1 cellular context compared by ENCODE assay signal in the genomic region with DNA sequence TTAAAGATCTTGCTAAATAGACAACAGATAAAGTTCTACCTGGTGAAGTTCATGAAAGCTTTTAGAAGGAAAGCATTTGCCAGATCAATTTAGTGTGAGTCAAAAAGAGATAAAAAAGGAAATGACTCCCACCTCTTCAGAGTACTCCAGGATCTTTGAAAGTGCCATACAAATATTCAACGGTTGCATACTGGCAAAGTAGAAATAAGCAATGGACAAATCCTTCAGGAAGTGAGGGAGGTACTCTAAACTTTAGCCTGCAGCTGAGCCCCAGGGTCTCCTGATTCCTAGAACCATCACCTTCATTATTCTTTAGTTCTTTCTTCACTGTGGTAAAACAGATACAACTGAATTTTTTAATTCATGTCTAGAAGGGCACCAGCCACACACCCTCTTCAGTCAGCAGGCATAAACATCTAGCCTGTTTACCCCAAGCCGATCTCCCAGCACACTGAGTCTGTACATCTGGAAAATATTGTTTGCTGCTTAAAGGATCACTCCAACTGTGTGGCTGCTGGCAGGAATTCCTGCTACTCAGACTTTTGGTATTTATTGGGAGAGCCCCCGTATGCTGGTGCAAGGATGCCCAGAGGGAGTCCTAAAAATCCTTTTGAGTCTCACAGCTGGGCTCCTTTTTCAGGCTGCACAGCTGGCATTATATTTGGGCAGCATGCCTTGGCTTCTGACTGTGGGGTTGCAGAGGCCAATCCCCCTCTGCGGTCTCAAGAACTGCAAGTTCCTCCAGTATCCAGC.
TF ChIP-seq lines count a peak whose summit lies in the region.

No MANE protein-coding gene starts in this region.

TF ChIP-seq in SK-N-SH treated with all-trans-retinoic acid at 6 μM for 48 hours, 23 proteins besides CTCF, POLR2A, EP300 and RAD21 (continued from another document):
- TF ChIP-seq TOX (CRISPR knock-in tag; IDR thresholded peaks at IDR 0.05; ENCODE audit: borderline replicate concordance): no peak
- no peak for TF ChIP-seq PPARA (CRISPR knock-in tag; IDR thresholded peaks at IDR 0.05; ENCODE audit: borderline replicate concordance)
